Comparison of ENCODE assay signal across 23 cellular contexts in genomic region chr20:42485566-42485965, GRCh38.
"Had no signal": no experiment of that assay in that cellular context is flagged by ENCODE, and none has a peak within 500 bp of the region (broad histone marks: within the 10 kb centered on the region; RNA-seq: fewer than 3 reads in every experiment).

No MANE protein-coding gene starts in this region.

- H3K9me3 Mint-ChIP-seq: stimulated activated memory B cell treated with anti-CD40 and anti-IgM and Interleukin-4, amounts not matched to agents 10 μg/mL and 1 μg/mL and 100 μg/mL, for 72 hours had no signal

- DNase-seq: central memory CD4-positive, alpha-beta T cell; dorsolateral prefrontal cortex; effector CD8-positive, alpha-beta T cell; foreskin melanocyte; head of caudate nucleus; hypothalamus; islet precursor cell; mammary epithelial cell; mucosa of descending colon; naive thymus-derived CD8-positive, alpha-beta T cell; occipital lobe; pancreas; psoas muscle; retina; stimulated activated CD4-positive, alpha-beta T cell treated with anti-CD3 and anti-CD28 coated beads, Interleukin-1b, Interleukin-23, amount 100 ng/mL, for 48 hours; stimulated activated CD4-positive, alpha-beta T cell treated with anti-CD3 and anti-CD28 coated beads, Interleukin-4, amount 100 ng/mL, for 24 hours; stomach; thyroid gland; upper lobe of left lung; uterus had no signal

- H3K4me1 ChIP-seq: pancreas, psoas muscle, thyroid gland, uterus had no signal

- H3K4me3 ChIP-seq: dorsolateral prefrontal cortex, mucosa of descending colon, pancreas, psoas muscle, smooth muscle cell, stomach, thyroid gland, upper lobe of left lung, uterus had no signal

- H3K9me3 ChIP-seq: breast epithelium, mucosa of descending colon, pancreas, psoas muscle, stomach, thyroid gland, upper lobe of left lung, uterus had no signal

- H3K27me3 ChIP-seq: breast epithelium, dorsolateral prefrontal cortex, pancreas, stomach, thyroid gland, upper lobe of left lung, uterus had no signal

- H3K4me1 Mint-ChIP-seq: naive thymus-derived CD8-positive, alpha-beta T cell; stimulated activated memory B cell treated with anti-CD40 and anti-IgM and Interleukin-4, amounts not matched to agents 10 μg/mL and 1 μg/mL and 100 μg/mL, for 72 hours had no signal

- H3K27ac ChIP-seq: pancreas, thyroid gland, upper lobe of left lung had no signal

- H3K4me3 Mint-ChIP-seq: naive thymus-derived CD8-positive, alpha-beta T cell; stimulated activated memory B cell treated with anti-CD40 and anti-IgM and Interleukin-4, amounts not matched to agents 10 μg/mL and 1 μg/mL and 100 μg/mL, for 72 hours had no signal

- H3K27me3 Mint-ChIP-seq: stimulated activated memory B cell treated with anti-CD40 and anti-IgM and Interleukin-4, amounts not matched to agents 10 μg/mL and 1 μg/mL and 100 μg/mL, for 72 hours had no signal

- H3K36me3 Mint-ChIP-seq: naive thymus-derived CD8-positive, alpha-beta T cell; stimulated activated memory B cell treated with anti-CD40 and anti-IgM and Interleukin-4, amounts not matched to agents 10 μg/mL and 1 μg/mL and 100 μg/mL, for 72 hours had no signal

- H3K27ac Mint-ChIP-seq: naive thymus-derived CD8-positive, alpha-beta T cell; stimulated activated memory B cell treated with anti-CD40 and anti-IgM and Interleukin-4, amounts not matched to agents 10 μg/mL and 1 μg/mL and 100 μg/mL, for 72 hours had no signal

- H3K36me3 ChIP-seq: breast epithelium, pancreas, stomach, thyroid gland, upper lobe of left lung, uterus had no signal

- ATAC-seq: mucosa of descending colon; naive thymus-derived CD8-positive, alpha-beta T cell; stimulated activated memory B cell treated with anti-CD40 and anti-IgM and Interleukin-4, amounts not matched to agents 10 μg/mL and 1 μg/mL and 100 μg/mL, for 72 hours had no signal
